ENCODE assay signal across 25 cellular contexts in the genomic region with DNA sequence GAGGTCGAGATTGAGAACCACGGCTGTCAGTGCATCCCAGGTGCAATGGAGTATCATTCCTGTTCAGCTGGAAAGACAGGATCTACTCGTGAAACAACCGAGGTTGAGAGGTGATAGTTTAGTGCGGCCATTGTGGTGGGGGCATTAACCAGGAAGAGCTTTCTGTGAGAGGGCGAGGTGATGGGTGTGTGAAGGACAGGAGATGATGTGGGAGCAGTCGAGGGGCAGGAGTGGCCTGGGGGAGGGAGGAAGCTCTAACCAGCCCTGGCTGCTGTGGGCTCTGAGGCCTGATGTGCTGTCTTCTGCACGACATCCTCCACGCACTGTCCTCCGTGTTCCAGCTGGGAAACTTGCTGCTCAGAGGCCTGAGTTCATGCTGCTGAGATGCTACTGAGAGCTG. TPM values are rescaled to one million over a fixed set of nuclear protein-coding genes. Genes with fewer than 3 reads are reported as not detected.
DNase-seq lines count a peak whose midpoint lies in the region; ATAC-seq and TF ChIP-seq lines count a peak whose summit lies in the region.
"Had no signal": no experiment of that assay in that cellular context is flagged by ENCODE, and none has a peak within 500 bp of the region (broad histone marks: within the 10 kb centered on the region; RNA-seq: fewer than 3 reads in every experiment).

No MANE protein-coding gene starts in this region.

- peak overlapping the region; percentile 54 for H4K91ac ChIP-seq in trophoblast cell (ENCODE audit: low read depth, low read length)

- H3K9me3 Mint-ChIP-seq in endodermal cell: no peaks in the 10 kb centered on the region
- H3K9me3 Mint-ChIP-seq: activated naive CD4-positive, alpha-beta T cell treated with anti-CD3 and anti-CD28 coated beads, Interleukin-2, amount 50 U/mL, for 24 hours; activated T-cell treated with anti-CD3 and anti-CD28 coated beads, Interleukin-2, amount 50 U/mL, for 72 hours had no signal

- no peak overlapping the region for H3K23ac ChIP-seq in trophoblast cell (ENCODE audit: low read length)

- H3K79me2 ChIP-seq in trophoblast cell (ENCODE audit: control insufficient read depth, insufficient read depth, low read length, poor library complexity): peaks cover 2% of the 10 kb centered on the region

- DNase-seq in DMS153 (lab: John Stamatoyannopoulos, UW): peak; percentile 5
- no peak for DNase-seq in DMS153 treated with DMSO at 0.1 percent for 48 hours (lab: John Stamatoyannopoulos, UW; ENCODE audit: unreplicated experiment)
- peak; percentile 42 for DNase-seq in NCI-H510A (lab: John Stamatoyannopoulos, UW)
- peak; percentile 55 for DNase-seq in endodermal cell
- DNase-seq in trophoblast cell: peak; percentile 61 to 85
- no peak for DNase-seq in esophagus muscularis mucosa (ENCODE audit: extremely low spot score)
- no peak for DNase-seq in spleen
- DNase-seq: activated CD4-positive, alpha-beta T cell treated with anti-CD3 and anti-CD28 coated beads for 36 hours; activated T-cell treated with anti-CD3 and anti-CD28 coated beads, Interleukin-2, amount 50 U/mL, for 72 hours; AML-193; effector memory CD4-positive, alpha-beta T cell; KBM-7; left ventricle myocardium inferior; NCI-H1930; stimulated activated CD4-positive, alpha-beta T cell treated with anti-CD3 and anti-CD28 coated beads, Interleukin-4, amount 100 ng/mL, for 24 hours had no signal

- H3K27ac ChIP-seq in endodermal cell (ENCODE audit: low read depth, low read length) (no peak overlapping the region), trophoblast cell (ENCODE audit: low read depth, low read length) (peak overlapping the region; percentile 9), esophagus muscularis mucosa (replicated peaks in 1 of 4) (no peak overlapping the region), spleen (no peak overlapping the region)
- H3K27ac ChIP-seq: 22Rv1, HL-60, left ventricle myocardium inferior, neutrophil had no signal

- peaks cover 31% of the 10 kb centered on the region for H3K27me3 ChIP-seq in endodermal cell (ENCODE audit: control insufficient read depth, insufficient read depth, low read length, poor library complexity, severe bottlenecking)
- no peaks in the 10 kb centered on the region for H3K27me3 ChIP-seq in trophoblast cell (ENCODE audit: insufficient read depth, low read length)
- H3K27me3 ChIP-seq in esophagus muscularis mucosa: no peaks in the 10 kb centered on the region
- no peaks in the 10 kb centered on the region for H3K27me3 ChIP-seq in spleen (replicated peaks in 1 of 7)

- H3K36me3 Mint-ChIP-seq in endodermal cell (ENCODE audit: low read depth): peaks cover 29% of the 10 kb centered on the region

- peaks cover 21% of the 10 kb centered on the region for H3K4me1 Mint-ChIP-seq in endodermal cell

- ATAC-seq in GM19397 (IDR thresholded peaks at IDR 0.05; ENCODE audit: unreplicated experiment): no peak
- ATAC-seq: activated CD4-positive, alpha-beta T cell treated with anti-CD3 and anti-CD28 coated beads for 36 hours; activated T-cell treated with anti-CD3 and anti-CD28 coated beads, Interleukin-2, amount 50 U/mL, for 72 hours had no signal

- peak overlapping the region; percentile 6 for H2BK120ac ChIP-seq in trophoblast cell (ENCODE audit: insufficient read depth, low read length, poor library complexity)

- H4K8ac ChIP-seq in trophoblast cell (ENCODE audit: low read depth, low read length): peak overlapping the region; percentile 8

- H3K9me3 ChIP-seq in endodermal cell (ENCODE audit: control insufficient read depth, low read length): no peaks in the 10 kb centered on the region
- H3K9me3 ChIP-seq in trophoblast cell (ENCODE audit: insufficient read depth, low read depth, low read length): no peaks in the 10 kb centered on the region
- H3K9me3 ChIP-seq in esophagus muscularis mucosa: no peaks in the 10 kb centered on the region
- H3K9me3 ChIP-seq in spleen: no peaks in the 10 kb centered on the region
- H3K9me3 ChIP-seq: left ventricle myocardium inferior, neutrophil had no signal

- intact Hi-C loops in esophagus muscularis mucosa (cut with DNase I) (loop anchor here (5.0 kb wide), 1 partner anchor 52 kb away; no protein-coding TSS in a partner anchor), spleen (cut with DNase I; ENCODE audit: low total_unique reads) (loop anchor here (5.0 to 10.0 kb wide), 2 partner anchors 50 to 103 kb away; no protein-coding TSS in a partner anchor)

- TF ChIP-seq POLR2A in esophagus muscularis mucosa (IDR thresholded peaks at IDR 0.05; ENCODE audit: low read depth) (no peak), spleen (IDR thresholded peaks at IDR 0.05) (no peak)

- no peak for TF ChIP-seq EP300 in esophagus muscularis mucosa (IDR thresholded peaks at IDR 0.05)

- H3K18ac ChIP-seq in trophoblast cell (ENCODE audit: low read length): peak overlapping the region; percentile 12

- H3K4me1 ChIP-seq in endodermal cell (ENCODE audit: control insufficient read depth, insufficient read depth, low read length) (peaks cover 11% of the 10 kb centered on the region), trophoblast cell (ENCODE audit: control insufficient read depth in 1 of 2, insufficient read depth in 2 of 2, low read length in 2 of 2) (peaks cover 37 to 38% of the 10 kb centered on the region in 2 experiments), esophagus muscularis mucosa (peaks cover 19 to 34% (median 23%) of the 10 kb centered on the region in 4 donors), spleen (peaks cover 12 to 39% (median 31%) of the 10 kb centered on the region in 6 donors)

- no peak for TF ChIP-seq CTCF in endodermal cell (conservative IDR thresholded peaks at IDR 0.05)
- TF ChIP-seq CTCF in esophagus muscularis mucosa (IDR thresholded peaks at IDR 0.05): no peak
- no peak for TF ChIP-seq CTCF in spleen (IDR thresholded peaks at IDR 0.05 in 8 of 11, conservative IDR thresholded peaks at IDR 0.05 in 3 of 11)

- peak overlapping the region; percentile 10 for H2BK5ac ChIP-seq in trophoblast cell (ENCODE audit: low read depth, low read length, poor library complexity)

- H4K12ac ChIP-seq in trophoblast cell (ENCODE audit: low read depth, low read length): no peak overlapping the region

- H3K4ac ChIP-seq in trophoblast cell (ENCODE audit: low read depth, low read length): peak overlapping the region; percentile 2

- no peak overlapping the region for H3K4me3 ChIP-seq in endodermal cell (ENCODE audit: low read length)
- no peak overlapping the region for H3K4me3 ChIP-seq in trophoblast cell (ENCODE audit: low read depth, low read length)
- H3K4me3 ChIP-seq in esophagus muscularis mucosa: no peak overlapping the region
- H3K4me3 ChIP-seq in spleen: no peak overlapping the region
- H3K4me3 ChIP-seq: left ventricle myocardium inferior had no signal

- WGBS in endodermal cell (ENCODE audit: insufficient coverage in 1 of 2, insufficient read length in 1 of 2), 2 experiments: 93 to 96% methylated on average over 5 to 10 of the region's 10 CpGs
- WGBS in trophoblast cell (ENCODE audit: extremely low coverage, insufficient coverage, insufficient read length): no CpG with 5 or more reads among the region's 10 CpGs
- WGBS in esophagus muscularis mucosa: 68% methylated on average over 10 of the region's 10 CpGs
- 60 to 78% (median 67%) methylated on average over 10 of the region's 10 CpGs for WGBS in spleen, 5 donors

- H3K36me3 ChIP-seq in endodermal cell (ENCODE audit: control insufficient read depth, insufficient read depth, low read length) (peaks cover 17% of the 10 kb centered on the region), trophoblast cell (ENCODE audit: control insufficient read depth in 1 of 2, insufficient read depth in 2 of 2, low read length in 2 of 2) (peaks cover 17 to 18% of the 10 kb centered on the region in 2 experiments), esophagus muscularis mucosa (peaks cover 4 to 28% (median 22%) of the 10 kb centered on the region in 4 donors), spleen (peaks cover 0 to 40% (median 8%) of the 10 kb centered on the region in 6 donors)

- H3K4me3 Mint-ChIP-seq in endodermal cell: no peak overlapping the region
- H3K4me3 Mint-ChIP-seq: activated CD4-positive, alpha-beta T cell treated with anti-CD3 and anti-CD28 coated beads for 36 hours; activated naive CD4-positive, alpha-beta T cell treated with anti-CD3 and anti-CD28 coated beads, Interleukin-2, amount 50 U/mL, for 24 hours; activated T-cell treated with anti-CD3 and anti-CD28 coated beads, Interleukin-2, amount 50 U/mL, for 72 hours had no signal

- H3K27me3 Mint-ChIP-seq in endodermal cell (ENCODE audit: insufficient read depth): peaks cover 45% of the 10 kb centered on the region
- H3K27me3 Mint-ChIP-seq: activated CD4-positive, alpha-beta T cell treated with anti-CD3 and anti-CD28 coated beads for 36 hours; activated naive CD4-positive, alpha-beta T cell treated with anti-CD3 and anti-CD28 coated beads, Interleukin-2, amount 50 U/mL, for 24 hours had no signal

- peak overlapping the region; percentile 21 for H2BK12ac ChIP-seq in trophoblast cell (ENCODE audit: low read length)

- H3K79me1 ChIP-seq in trophoblast cell (ENCODE audit: low read length): peaks cover 28% of the 10 kb centered on the region

- peak overlapping the region; percentile 35 for H3K27ac Mint-ChIP-seq in endodermal cell
- H3K27ac Mint-ChIP-seq: activated CD4-positive, alpha-beta T cell treated with anti-CD3 and anti-CD28 coated beads for 36 hours; activated naive CD4-positive, alpha-beta T cell treated with anti-CD3 and anti-CD28 coated beads, Interleukin-2, amount 50 U/mL, for 24 hours; activated T-cell treated with anti-CD3 and anti-CD28 coated beads, Interleukin-2, amount 50 U/mL, for 72 hours had no signal

- peak overlapping the region; percentile 15 for H3K14ac ChIP-seq in trophoblast cell (ENCODE audit: low read length)

- no peak overlapping the region for H3K9ac ChIP-seq in endodermal cell (ENCODE audit: extremely low read depth, low read length, poor library complexity, severe bottlenecking)
- no peak overlapping the region for H3K9ac ChIP-seq in trophoblast cell (ENCODE audit: low read length)

- H3K4me2 ChIP-seq in trophoblast cell (ENCODE audit: low read length): no peak overlapping the region

- peak overlapping the region; percentile 4 for H2AK5ac ChIP-seq in trophoblast cell (ENCODE audit: low read length)

- no peak overlapping the region for H2AFZ ChIP-seq in trophoblast cell (ENCODE audit: insufficient read depth, low read length, poor library complexity)

RNA-seq across cellular contexts. Expression of gene GOSR2, which starts 22.0 kb away (rescaled TPM):
- 10 to 100 TPM; 51.9 to 65.5 TPM for total RNA-seq in endodermal cell
- polyA plus RNA-seq in endodermal cell (2013, experiment 1 of 2): 39.7 TPM
- polyA plus RNA-seq in endodermal cell (2013, experiment 2 of 2): 33.5 TPM
- polyA plus RNA-seq in trophoblast cell (2013): 54.2 and 56.7 TPM in 2 replicates
- total RNA-seq in esophagus muscularis mucosa: 10 to 100 TPM; 37.7 to 44.9 (median 43.8) TPM
- total RNA-seq in spleen: 100 to 1,000 TPM in 1 of 7 donors, 10 to 100 TPM in 6; 63.7 to 114 (median 87.2) TPM
- polyA plus RNA-seq in spleen: 10 to 100 TPM; 19.2 to 35.2 (median 19.8) TPM

RNA-seq across cellular contexts. Expression of gene RPRML, which starts 34.1 kb away (rescaled TPM):
- under 1 TPM in 1 of 2 donors, not detected in 1; 0.31 TPM for total RNA-seq in endodermal cell
- 6.1 TPM for polyA plus RNA-seq in endodermal cell (2013, experiment 1 of 2)
- polyA plus RNA-seq in endodermal cell (2013, experiment 2 of 2): 4.6 TPM
- 0.65 and 0.78 TPM in 2 replicates for polyA plus RNA-seq in trophoblast cell (2013)
- under 1 TPM in 2 of 4 donors, not detected in 2; 0.26 to 0.50 TPM for total RNA-seq in esophagus muscularis mucosa
- not detected for total RNA-seq in spleen
- polyA plus RNA-seq in spleen: not detected
- total RNA-seq: activated CD4-positive, alpha-beta T cell treated with anti-CD3 and anti-CD28 coated beads for 36 hours; activated CD8-positive, alpha-beta memory T cell treated with anti-CD3 and anti-CD28 coated beads for 36 hours; activated T-cell treated with anti-CD3 and anti-CD28 coated beads, Interleukin-2, amount 50 U/mL, for 72 hours; chondrocyte; left ventricle myocardium inferior; mononuclear cell; NCI-H460; urinary bladder had no signal
- polyA plus RNA-seq: urinary bladder had no signal

Comparison
In these comparisons a context has a peak if more than half of its experiments do, and no peak if none do; other contexts are left out.
1. DNase-seq: peak in DMS153 (single experiment), NCI-H510A (single experiment), endodermal cell (single experiment) and trophoblast cell (2 of 2); none in DMS153 treated with DMSO at 0.1 percent for 48 hours (single experiment), esophagus muscularis mucosa (single experiment) and spleen (single experiment).